Comparison of ENCODE assay signal across 26 cellular contexts in the genomic region with DNA sequence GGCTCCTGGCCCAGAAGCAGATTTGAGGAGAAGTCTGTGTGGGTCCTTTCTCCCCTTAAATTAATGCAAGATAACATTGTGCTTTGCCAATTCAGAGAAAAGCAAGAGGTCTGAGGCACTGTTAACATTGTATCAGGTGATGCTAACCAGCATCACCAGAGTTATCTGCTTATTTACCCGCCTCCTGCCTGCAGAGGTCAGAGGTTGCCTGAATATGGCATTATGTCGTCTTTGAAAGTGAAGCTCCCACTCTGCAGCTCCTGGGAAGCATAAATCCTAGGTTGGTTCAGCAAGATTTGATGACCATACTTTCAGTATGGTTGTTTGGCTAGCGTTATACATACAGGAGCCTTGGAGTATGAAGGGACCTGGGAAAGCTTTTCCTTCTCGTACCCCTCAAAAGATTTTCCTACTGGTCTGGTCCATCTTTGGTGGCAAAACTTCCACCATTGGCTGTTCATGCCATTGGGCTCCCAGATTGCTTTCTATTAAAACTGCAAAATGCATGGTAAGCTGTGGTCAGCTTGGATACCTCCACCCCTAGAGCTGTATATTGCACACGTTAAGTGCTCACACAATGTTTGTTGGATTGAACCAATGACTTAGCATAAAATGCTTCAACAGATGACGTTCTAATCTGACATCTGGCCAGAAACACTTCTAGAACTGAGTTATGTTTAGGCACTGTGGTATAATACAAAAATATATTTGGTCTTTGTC. TPM values are rescaled to one million over a fixed set of nuclear protein-coding genes. Genes with fewer than 3 reads are reported as not detected.
DNase-seq lines count a peak whose midpoint lies in the region; ATAC-seq and TF ChIP-seq lines count a peak whose summit lies in the region.
"Had no signal": no experiment of that assay in that cellular context is flagged by ENCODE, and none has a peak within 500 bp of the region (broad histone marks: within the 10 kb centered on the region; RNA-seq: fewer than 3 reads in every experiment).

No MANE protein-coding gene starts in this region.

- H3K27ac ChIP-seq in RWPE2 (ENCODE audit: poor library complexity, severe bottlenecking), result peak overlapping the region; percentile 95
- peak overlapping the region; percentile 81 to 87 (median 86) for H3K27ac ChIP-seq in esophagus squamous epithelium
- H3K27ac ChIP-seq in smooth muscle cell (ENCODE audit: low read depth), result peak overlapping the region; percentile 99
- H3K27ac ChIP-seq: 22Rv1, body of pancreas had no signal

- H3K9ac ChIP-seq in smooth muscle cell (ENCODE audit: low read depth), result peak overlapping the region; percentile 87

- 77 to 86% methylated on average over 6 of the region's 6 CpGs for WGBS in esophagus squamous epithelium, 2 donors
- 83% methylated on average over 6 of the region's 6 CpGs for WGBS in smooth muscle cell (ENCODE audit: low lambda C conversion rate)

- ATAC-seq in RWPE2 (ENCODE audit: low read depth), result no peak
- ATAC-seq: activated T-helper 17 cell treated with anti-CD3 and anti-CD28 coated beads, Interleukin-2, amount 50 U/mL, for 72 hours; body of pancreas; effector memory CD8-positive, alpha-beta T cell; left lobe of liver; Panc1 had no signal

- H3K27me3 ChIP-seq in RWPE2 (ENCODE audit: insufficient read depth, poor library complexity, severe bottlenecking) (no peaks in the 10 kb centered on the region), esophagus squamous epithelium (no peaks in the 10 kb centered on the region), smooth muscle cell (ENCODE audit: low read depth) (no peaks in the 10 kb centered on the region)
- H3K27me3 ChIP-seq: BE2C, body of pancreas, tibial nerve had no signal

- H3K36me3 ChIP-seq in RWPE2 (ENCODE audit: low read depth) (peaks cover 7% of the 10 kb centered on the region), esophagus squamous epithelium (no peaks in the 10 kb centered on the region), smooth muscle cell (ENCODE audit: low read depth) (no peaks in the 10 kb centered on the region)
- H3K36me3 ChIP-seq: prostate gland, tibial nerve had no signal

- intact Hi-C loops in esophagus squamous epithelium (cut with DNase I), result no loop called here

- H3K79me2 ChIP-seq in smooth muscle cell (ENCODE audit: low read depth), result peaks cover 49% of the 10 kb centered on the region

- H3K4me1 ChIP-seq in RWPE2 (ENCODE audit: insufficient read depth, poor library complexity, severe bottlenecking) (peaks cover 50% of the 10 kb centered on the region), esophagus squamous epithelium (peaks cover 27 to 57% (median 39%) of the 10 kb centered on the region in 3 donors), smooth muscle cell (ENCODE audit: low read depth) (peaks cover 18% of the 10 kb centered on the region)
- H3K4me1 ChIP-seq: body of pancreas had no signal

- peaks cover 28% of the 10 kb centered on the region for H3F3A ChIP-seq in smooth muscle cell (ENCODE audit: low read depth)

- no peak overlapping the region for H3K4me3 ChIP-seq in RWPE2 (ENCODE audit: severe bottlenecking)
- H3K4me3 ChIP-seq in esophagus squamous epithelium, result no peak overlapping the region
- no peak overlapping the region for H3K4me3 ChIP-seq in smooth muscle cell
- H3K4me3 ChIP-seq: body of pancreas, prostate gland, tibial nerve had no signal

- no peaks in the 10 kb centered on the region for H4K20me1 ChIP-seq in smooth muscle cell (ENCODE audit: low read depth)

- DNase-seq in DMS 273 (lab: John Stamatoyannopoulos, UW; ENCODE audit: unreplicated experiment) (peak; percentile 39), DMS 273 treated with DMSO at 0.1 percent for 48 hours (lab: John Stamatoyannopoulos, UW) (no peak), RWPE2 (ENCODE audit: low spot score) (no peak), esophagus squamous epithelium (lab: John Stamatoyannopoulos, UW) (no peak), smooth muscle cell (lab: John Stamatoyannopoulos, UW; ENCODE audit: unreplicated experiment) (no peak), amygdala (lab: John Stamatoyannopoulos, UW) (no peak), NCI-H345 treated with DMSO at 0.1 percent for 48 hours (lab: John Stamatoyannopoulos, UW; ENCODE audit: unreplicated experiment) (no peak)
- DNase-seq in activated CD8-positive, alpha-beta memory T cell treated with anti-CD3 and anti-CD28 coated beads, Interleukin-2, amount 50 U/mL, for 4 hours, result no peak
- DNase-seq: activated CD4-positive, alpha-beta T cell treated with anti-CD3 and anti-CD28 coated beads, Interleukin-2, amount 10 ng/mL, durations not matched to agents 24 days and 14 days; BE2C; body of pancreas; effector memory CD8-positive, alpha-beta T cell; EL; GM23248; NCI-H2081 treated with DMSO at 0.1 percent for 48 hours; small intestine; stimulated activated CD4-positive, alpha-beta T cell treated with anti-CD3 and anti-CD28 coated beads, Interleukin-2, amount 100 ng/mL, for 48 hours; stimulated activated naive CD4-positive, alpha-beta T cell treated with Interleukin-2 at 50 U/mL for 16 hours; T-helper 2 cell had no signal

- TF ChIP-seq CTCF in RWPE2 (IDR thresholded peaks at IDR 0.05; ENCODE audit: poor library complexity, severe bottlenecking) (no peak), esophagus squamous epithelium (IDR thresholded peaks at IDR 0.05) (no peak), smooth muscle cell (IDR thresholded peaks at IDR 0.05; ENCODE audit: borderline replicate concordance, insufficient read depth, poor library complexity, severe bottlenecking) (no peak)

- H3K4me2 ChIP-seq in smooth muscle cell, result peak overlapping the region; percentile 80

- H3K9me3 ChIP-seq in RWPE2 (ENCODE audit: severe bottlenecking), result peaks cover 7% of the 10 kb centered on the region
- H3K9me3 ChIP-seq in esophagus squamous epithelium, result no peaks in the 10 kb centered on the region
- no peaks in the 10 kb centered on the region for H3K9me3 ChIP-seq in smooth muscle cell (replicated peaks; ENCODE audit: low read depth)
- H3K9me3 ChIP-seq: BE2C, body of pancreas, prostate gland had no signal

- no peak for TF ChIP-seq POLR2A in esophagus squamous epithelium (IDR thresholded peaks at IDR 0.05)

- H2AFZ ChIP-seq in smooth muscle cell (ENCODE audit: low read depth), result no peak overlapping the region
- H2AFZ ChIP-seq: GM23248 had no signal

RNA-seq across cellular contexts. Expression of a gene that starts 24.1 kb away (rescaled TPM):
- total RNA-seq in esophagus squamous epithelium, result 10 to 100 TPM; 29.0 to 68.5 (median 37.3) TPM
- total RNA-seq in smooth muscle cell, result 101 and 117 TPM in 2 replicates
- 43.7 and 50.6 TPM in 2 replicates for polyA plus RNA-seq in smooth muscle cell

RNA-seq across cellular contexts. Expression of a gene that starts 26.2 kb away (rescaled TPM):
- total RNA-seq in esophagus squamous epithelium (1 to 10 TPM; 1.9 to 3.0 (median 2.1) TPM), smooth muscle cell (not detected in 2 replicates)
- not detected in 2 replicates for polyA plus RNA-seq in smooth muscle cell
- total RNA-seq: mononuclear cell had no signal
